In the genomic region with DNA sequence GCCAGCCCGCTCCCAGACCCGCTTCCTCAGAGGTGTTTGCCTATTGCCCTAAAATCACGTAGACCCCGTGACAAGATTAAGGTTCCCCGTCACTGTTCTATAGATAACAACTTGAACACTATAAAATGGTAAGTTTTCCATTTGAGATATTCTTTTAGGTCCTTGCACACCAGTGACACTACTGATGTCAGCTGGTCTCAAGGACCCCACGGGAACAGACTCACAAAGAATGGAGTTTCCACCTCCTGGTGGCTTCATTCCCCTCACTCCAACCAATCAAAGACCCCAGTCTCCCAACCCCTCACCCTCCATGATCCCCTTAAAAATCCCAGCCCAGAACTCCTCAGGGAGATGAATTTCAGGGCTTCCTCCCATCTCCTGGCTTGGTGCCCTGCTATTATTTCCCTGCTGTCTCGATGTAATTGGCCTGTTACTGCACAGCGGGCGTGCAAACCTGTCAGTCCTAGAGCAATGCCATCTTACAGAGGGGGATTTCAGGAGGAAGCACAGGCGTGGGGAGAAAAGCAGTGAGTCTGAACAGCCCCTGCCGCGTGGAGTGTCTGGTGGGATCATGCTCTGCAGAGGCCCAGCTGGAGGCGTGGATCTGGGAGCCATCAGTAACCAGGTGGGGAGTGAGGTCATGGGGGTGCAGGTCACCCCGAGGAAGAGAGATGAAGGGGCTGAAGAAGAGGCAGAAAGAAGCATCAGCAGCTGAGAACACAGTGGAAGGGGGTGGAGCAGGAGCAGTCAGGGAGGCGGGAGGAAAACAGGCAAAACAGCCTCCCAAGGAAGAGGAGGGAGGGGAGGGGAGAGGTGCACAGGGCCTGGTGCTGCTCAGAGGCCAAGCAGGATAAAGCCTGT, we compare ENCODE assay signal across 1 cellular context.
TF ChIP-seq lines count a peak whose summit lies in the region.

No MANE protein-coding gene starts in this region.

TF ChIP-seq in HEK293, 187 proteins besides CTCF, POLR2A, EP300 and RAD21 (continued from another document and continues in another):
- TF ChIP-seq, protein P1, sequence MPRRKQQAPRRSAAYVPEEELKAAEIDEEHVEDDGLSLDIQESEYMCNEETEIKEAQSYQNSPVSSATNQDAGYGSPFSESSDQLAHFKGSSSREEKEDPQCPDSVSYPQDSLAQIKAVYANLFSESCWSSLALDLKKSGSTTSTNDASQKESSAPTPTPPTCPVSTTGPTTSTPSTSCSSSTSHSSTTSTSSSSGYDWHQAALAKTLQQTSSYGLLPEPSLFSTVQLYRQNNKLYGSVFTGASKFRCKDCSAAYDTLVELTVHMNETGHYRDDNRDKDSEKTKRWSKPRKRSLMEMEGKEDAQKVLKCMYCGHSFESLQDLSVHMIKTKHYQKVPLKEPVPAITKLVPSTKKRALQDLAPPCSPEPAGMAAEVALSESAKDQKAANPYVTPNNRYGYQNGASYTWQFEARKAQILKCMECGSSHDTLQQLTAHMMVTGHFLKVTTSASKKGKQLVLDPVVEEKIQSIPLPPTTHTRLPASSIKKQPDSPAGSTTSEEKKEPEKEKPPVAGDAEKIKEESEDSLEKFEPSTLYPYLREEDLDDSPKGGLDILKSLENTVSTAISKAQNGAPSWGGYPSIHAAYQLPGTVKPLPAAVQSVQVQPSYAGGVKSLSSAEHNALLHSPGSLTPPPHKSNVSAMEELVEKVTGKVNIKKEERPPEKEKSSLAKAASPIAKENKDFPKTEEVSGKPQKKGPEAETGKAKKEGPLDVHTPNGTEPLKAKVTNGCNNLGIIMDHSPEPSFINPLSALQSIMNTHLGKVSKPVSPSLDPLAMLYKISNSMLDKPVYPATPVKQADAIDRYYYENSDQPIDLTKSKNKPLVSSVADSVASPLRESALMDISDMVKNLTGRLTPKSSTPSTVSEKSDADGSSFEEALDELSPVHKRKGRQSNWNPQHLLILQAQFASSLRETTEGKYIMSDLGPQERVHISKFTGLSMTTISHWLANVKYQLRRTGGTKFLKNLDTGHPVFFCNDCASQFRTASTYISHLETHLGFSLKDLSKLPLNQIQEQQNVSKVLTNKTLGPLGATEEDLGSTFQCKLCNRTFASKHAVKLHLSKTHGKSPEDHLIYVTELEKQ (tag by site-specific recombination; IDR thresholded peaks at IDR 0.05; ENCODE audit: borderline replicate concordance), result peak; percentile 44; the same call in 1 of the 2 replicates
- no peak for TF ChIP-seq HOXA7 (CRISPR knock-in tag; IDR thresholded peaks at IDR 0.05; ENCODE audit: borderline replicate concordance)
- TF ChIP-seq ZNF366 (tag by site-specific recombination; conservative IDR thresholded peaks at IDR 0.05), result 0 out of 2 replicates have a peak, but pooled peaks have one; percentile 21
- peak; percentile 59 for TF ChIP-seq OSR2 (tag by site-specific recombination; IDR thresholded peaks at IDR 0.05)
- TF ChIP-seq, protein P2, sequence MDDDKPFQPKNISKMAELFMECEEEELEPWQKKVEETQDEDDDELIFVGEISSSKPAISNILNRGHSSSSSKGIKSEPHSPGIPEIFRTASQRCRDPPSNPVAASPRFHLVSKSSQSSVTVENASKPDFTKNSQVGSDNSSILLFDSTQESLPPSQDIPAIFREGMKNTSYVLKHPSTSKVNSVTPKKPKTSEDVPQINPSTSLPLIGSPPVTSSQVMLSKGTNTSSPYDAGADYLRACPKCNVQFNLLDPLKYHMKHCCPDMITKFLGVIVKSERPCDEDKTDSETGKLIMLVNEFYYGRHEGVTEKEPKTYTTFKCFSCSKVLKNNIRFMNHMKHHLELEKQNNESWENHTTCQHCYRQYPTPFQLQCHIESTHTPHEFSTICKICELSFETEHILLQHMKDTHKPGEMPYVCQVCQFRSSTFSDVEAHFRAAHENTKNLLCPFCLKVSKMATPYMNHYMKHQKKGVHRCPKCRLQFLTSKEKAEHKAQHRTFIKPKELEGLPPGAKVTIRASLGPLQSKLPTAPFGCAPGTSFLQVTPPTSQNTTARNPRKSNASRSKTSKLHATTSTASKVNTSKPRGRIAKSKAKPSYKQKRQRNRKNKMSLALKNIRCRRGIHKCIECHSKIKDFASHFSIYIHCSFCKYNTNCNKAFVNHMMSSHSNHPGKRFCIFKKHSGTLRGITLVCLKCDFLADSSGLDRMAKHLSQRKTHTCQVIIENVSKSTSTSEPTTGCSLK (tag by site-specific recombination; IDR thresholded peaks at IDR 0.05), result no peak
- 0 out of 2 replicates have a peak, but pooled peaks have one; percentile 65 for TF ChIP-seq SCRT2 (tag by site-specific recombination; IDR thresholded peaks at IDR 0.05)
- peak; percentile 78; the same call in 1 of the 2 replicates for TF ChIP-seq ZNF2 (tag by site-specific recombination; IDR thresholded peaks at IDR 0.05)
- peak; percentile 52; the same call in 1 of the 2 replicates for TF ChIP-seq ZNF600 (tag by site-specific recombination; IDR thresholded peaks at IDR 0.05)
- no peak for TF ChIP-seq ZNF433 (tag by site-specific recombination; IDR thresholded peaks at IDR 0.05; ENCODE audit: low read depth)
- no peak for TF ChIP-seq ZNF426 (tag by site-specific recombination; IDR thresholded peaks at IDR 0.05)
- no peak for TF ChIP-seq PRDM1 (tag by site-specific recombination; IDR thresholded peaks at IDR 0.05)
- TF ChIP-seq EGR2 (tag by site-specific recombination; IDR thresholded peaks at IDR 0.05; ENCODE audit: low read depth), result peak; percentile 68
- no peak for TF ChIP-seq ZNF394 (tag by site-specific recombination; IDR thresholded peaks at IDR 0.05; ENCODE audit: borderline replicate concordance)
- TF ChIP-seq ZNF626 (tag by site-specific recombination; IDR thresholded peaks at IDR 0.05), result no peak
- TF ChIP-seq, protein P3, sequence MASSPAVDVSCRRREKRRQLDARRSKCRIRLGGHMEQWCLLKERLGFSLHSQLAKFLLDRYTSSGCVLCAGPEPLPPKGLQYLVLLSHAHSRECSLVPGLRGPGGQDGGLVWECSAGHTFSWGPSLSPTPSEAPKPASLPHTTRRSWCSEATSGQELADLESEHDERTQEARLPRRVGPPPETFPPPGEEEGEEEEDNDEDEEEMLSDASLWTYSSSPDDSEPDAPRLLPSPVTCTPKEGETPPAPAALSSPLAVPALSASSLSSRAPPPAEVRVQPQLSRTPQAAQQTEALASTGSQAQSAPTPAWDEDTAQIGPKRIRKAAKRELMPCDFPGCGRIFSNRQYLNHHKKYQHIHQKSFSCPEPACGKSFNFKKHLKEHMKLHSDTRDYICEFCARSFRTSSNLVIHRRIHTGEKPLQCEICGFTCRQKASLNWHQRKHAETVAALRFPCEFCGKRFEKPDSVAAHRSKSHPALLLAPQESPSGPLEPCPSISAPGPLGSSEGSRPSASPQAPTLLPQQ (tag by site-specific recombination; IDR thresholded peaks at IDR 0.05), result no peak; the same call in none of the 2 replicates
- TF ChIP-seq ZNF19 (tag by site-specific recombination; IDR thresholded peaks at IDR 0.05; ENCODE audit: low read depth), result no peak
- TF ChIP-seq REPIN1 (tag by site-specific recombination; IDR thresholded peaks at IDR 0.05; ENCODE audit: low read depth), result no peak
- TF ChIP-seq, protein P4, sequence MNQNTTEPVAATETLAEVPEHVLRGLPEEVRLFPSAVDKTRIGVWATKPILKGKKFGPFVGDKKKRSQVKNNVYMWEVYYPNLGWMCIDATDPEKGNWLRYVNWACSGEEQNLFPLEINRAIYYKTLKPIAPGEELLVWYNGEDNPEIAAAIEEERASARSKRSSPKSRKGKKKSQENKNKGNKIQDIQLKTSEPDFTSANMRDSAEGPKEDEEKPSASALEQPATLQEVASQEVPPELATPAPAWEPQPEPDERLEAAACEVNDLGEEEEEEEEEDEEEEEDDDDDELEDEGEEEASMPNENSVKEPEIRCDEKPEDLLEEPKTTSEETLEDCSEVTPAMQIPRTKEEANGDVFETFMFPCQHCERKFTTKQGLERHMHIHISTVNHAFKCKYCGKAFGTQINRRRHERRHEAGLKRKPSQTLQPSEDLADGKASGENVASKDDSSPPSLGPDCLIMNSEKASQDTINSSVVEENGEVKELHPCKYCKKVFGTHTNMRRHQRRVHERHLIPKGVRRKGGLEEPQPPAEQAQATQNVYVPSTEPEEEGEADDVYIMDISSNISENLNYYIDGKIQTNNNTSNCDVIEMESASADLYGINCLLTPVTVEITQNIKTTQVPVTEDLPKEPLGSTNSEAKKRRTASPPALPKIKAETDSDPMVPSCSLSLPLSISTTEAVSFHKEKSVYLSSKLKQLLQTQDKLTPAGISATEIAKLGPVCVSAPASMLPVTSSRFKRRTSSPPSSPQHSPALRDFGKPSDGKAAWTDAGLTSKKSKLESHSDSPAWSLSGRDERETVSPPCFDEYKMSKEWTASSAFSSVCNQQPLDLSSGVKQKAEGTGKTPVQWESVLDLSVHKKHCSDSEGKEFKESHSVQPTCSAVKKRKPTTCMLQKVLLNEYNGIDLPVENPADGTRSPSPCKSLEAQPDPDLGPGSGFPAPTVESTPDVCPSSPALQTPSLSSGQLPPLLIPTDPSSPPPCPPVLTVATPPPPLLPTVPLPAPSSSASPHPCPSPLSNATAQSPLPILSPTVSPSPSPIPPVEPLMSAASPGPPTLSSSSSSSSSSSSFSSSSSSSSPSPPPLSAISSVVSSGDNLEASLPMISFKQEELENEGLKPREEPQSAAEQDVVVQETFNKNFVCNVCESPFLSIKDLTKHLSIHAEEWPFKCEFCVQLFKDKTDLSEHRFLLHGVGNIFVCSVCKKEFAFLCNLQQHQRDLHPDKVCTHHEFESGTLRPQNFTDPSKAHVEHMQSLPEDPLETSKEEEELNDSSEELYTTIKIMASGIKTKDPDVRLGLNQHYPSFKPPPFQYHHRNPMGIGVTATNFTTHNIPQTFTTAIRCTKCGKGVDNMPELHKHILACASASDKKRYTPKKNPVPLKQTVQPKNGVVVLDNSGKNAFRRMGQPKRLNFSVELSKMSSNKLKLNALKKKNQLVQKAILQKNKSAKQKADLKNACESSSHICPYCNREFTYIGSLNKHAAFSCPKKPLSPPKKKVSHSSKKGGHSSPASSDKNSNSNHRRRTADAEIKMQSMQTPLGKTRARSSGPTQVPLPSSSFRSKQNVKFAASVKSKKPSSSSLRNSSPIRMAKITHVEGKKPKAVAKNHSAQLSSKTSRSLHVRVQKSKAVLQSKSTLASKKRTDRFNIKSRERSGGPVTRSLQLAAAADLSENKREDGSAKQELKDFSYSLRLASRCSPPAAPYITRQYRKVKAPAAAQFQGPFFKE (tag by site-specific recombination; IDR thresholded peaks at IDR 0.05; ENCODE audit: borderline replicate concordance), result no peak; the same call in 1 of the 2 replicates
- TF ChIP-seq, protein P5, sequence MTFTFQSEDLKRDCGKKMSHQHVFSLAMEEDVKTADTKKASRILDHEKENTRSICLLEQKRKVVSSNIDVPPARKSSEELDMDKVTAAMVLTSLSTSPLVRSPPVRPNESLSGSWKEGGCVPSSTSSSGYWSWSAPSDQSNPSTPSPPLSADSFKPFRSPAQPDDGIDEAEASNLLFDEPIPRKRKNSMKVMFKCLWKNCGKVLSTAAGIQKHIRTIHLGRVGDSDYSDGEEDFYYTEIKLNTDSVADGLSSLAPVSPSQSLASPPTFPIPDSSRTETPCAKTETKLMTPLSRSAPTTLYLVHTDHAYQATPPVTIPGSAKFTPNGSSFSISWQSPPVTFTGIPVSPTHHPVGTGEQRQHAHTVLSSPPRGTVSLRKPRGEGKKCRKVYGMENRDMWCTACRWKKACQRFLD (tag by site-specific recombination; IDR thresholded peaks at IDR 0.05), result no peak; the same call in 1 of the 2 replicates
- TF ChIP-seq ZNF223 (tag by site-specific recombination; IDR thresholded peaks at IDR 0.05), result peak; percentile 85; the same call in 1 of the 2 replicates
- TF ChIP-seq ZNF248 (tag by site-specific recombination; IDR thresholded peaks at IDR 0.05), result no peak
- peak; percentile 82; the same call in 1 of the 2 replicates for TF ChIP-seq ZNF184 (tag by site-specific recombination; IDR thresholded peaks at IDR 0.05)
- no peak for TF ChIP-seq SALL2 (tag by site-specific recombination; IDR thresholded peaks at IDR 0.05; ENCODE audit: borderline replicate concordance)
- no peak for TF ChIP-seq ZNF121 (tag by site-specific recombination; IDR thresholded peaks at IDR 0.05)
- TF ChIP-seq ZNF660 (tag by site-specific recombination; IDR thresholded peaks at IDR 0.05), result peak; percentile 82; the same call in 1 of the 2 replicates
- TF ChIP-seq, protein P6, sequence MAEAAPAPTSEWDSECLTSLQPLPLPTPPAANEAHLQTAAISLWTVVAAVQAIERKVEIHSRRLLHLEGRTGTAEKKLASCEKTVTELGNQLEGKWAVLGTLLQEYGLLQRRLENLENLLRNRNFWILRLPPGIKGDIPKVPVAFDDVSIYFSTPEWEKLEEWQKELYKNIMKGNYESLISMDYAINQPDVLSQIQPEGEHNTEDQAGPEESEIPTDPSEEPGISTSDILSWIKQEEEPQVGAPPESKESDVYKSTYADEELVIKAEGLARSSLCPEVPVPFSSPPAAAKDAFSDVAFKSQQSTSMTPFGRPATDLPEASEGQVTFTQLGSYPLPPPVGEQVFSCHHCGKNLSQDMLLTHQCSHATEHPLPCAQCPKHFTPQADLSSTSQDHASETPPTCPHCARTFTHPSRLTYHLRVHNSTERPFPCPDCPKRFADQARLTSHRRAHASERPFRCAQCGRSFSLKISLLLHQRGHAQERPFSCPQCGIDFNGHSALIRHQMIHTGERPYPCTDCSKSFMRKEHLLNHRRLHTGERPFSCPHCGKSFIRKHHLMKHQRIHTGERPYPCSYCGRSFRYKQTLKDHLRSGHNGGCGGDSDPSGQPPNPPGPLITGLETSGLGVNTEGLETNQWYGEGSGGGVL (tag by site-specific recombination; IDR thresholded peaks at IDR 0.05), result peak; percentile 86
- TF ChIP-seq, protein P7, sequence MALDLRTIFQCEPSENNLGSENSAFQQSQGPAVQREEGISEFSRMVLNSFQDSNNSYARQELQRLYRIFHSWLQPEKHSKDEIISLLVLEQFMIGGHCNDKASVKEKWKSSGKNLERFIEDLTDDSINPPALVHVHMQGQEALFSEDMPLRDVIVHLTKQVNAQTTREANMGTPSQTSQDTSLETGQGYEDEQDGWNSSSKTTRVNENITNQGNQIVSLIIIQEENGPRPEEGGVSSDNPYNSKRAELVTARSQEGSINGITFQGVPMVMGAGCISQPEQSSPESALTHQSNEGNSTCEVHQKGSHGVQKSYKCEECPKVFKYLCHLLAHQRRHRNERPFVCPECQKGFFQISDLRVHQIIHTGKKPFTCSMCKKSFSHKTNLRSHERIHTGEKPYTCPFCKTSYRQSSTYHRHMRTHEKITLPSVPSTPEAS (tag by site-specific recombination; IDR thresholded peaks at IDR 0.05), result peak; percentile 22; the same call in 1 of the 2 replicates
- no peak for TF ChIP-seq ZNF266 (tag by site-specific recombination; IDR thresholded peaks at IDR 0.05; ENCODE audit: low read depth)
- TF ChIP-seq, protein P8, sequence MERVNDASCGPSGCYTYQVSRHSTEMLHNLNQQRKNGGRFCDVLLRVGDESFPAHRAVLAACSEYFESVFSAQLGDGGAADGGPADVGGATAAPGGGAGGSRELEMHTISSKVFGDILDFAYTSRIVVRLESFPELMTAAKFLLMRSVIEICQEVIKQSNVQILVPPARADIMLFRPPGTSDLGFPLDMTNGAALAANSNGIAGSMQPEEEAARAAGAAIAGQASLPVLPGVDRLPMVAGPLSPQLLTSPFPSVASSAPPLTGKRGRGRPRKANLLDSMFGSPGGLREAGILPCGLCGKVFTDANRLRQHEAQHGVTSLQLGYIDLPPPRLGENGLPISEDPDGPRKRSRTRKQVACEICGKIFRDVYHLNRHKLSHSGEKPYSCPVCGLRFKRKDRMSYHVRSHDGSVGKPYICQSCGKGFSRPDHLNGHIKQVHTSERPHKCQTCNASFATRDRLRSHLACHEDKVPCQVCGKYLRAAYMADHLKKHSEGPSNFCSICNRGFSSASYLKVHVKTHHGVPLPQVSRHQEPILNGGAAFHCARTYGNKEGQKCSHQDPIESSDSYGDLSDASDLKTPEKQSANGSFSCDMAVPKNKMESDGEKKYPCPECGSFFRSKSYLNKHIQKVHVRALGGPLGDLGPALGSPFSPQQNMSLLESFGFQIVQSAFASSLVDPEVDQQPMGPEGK (tag by site-specific recombination; IDR thresholded peaks at IDR 0.05), result peak; percentile 63
- TF ChIP-seq GFI1B (tag by site-specific recombination; IDR thresholded peaks at IDR 0.05), result no peak
- no peak for TF ChIP-seq ZNF571 (tag by site-specific recombination; IDR thresholded peaks at IDR 0.05)
- TF ChIP-seq ZNF792 (tag by site-specific recombination; IDR thresholded peaks at IDR 0.05), result 0 out of 2 replicates have a peak, but pooled peaks have one; percentile 35
- no peak for TF ChIP-seq ZNF302 (tag by site-specific recombination; IDR thresholded peaks at IDR 0.05; ENCODE audit: low read depth)
